Comparison of ENCODE assay signal across 17 cellular contexts in genomic region chr6:131867744-131868143, GRCh38. TPM values are rescaled to one million over a fixed set of nuclear protein-coding genes. Genes with fewer than 3 reads are reported as not detected.
A peak's percentile ranks its signal among the peaks of the same experiment; 100 is the strongest.
DNase-seq lines count a peak whose midpoint lies in the region; FAIRE-seq and TF ChIP-seq lines count a peak whose summit lies in the region.
"Had no signal": no experiment of that assay in that cellular context is flagged by ENCODE, and none has a peak within 500 bp of the region (broad histone marks: within the 10 kb centered on the region; RNA-seq: fewer than 3 reads in every experiment).

No MANE protein-coding gene starts in this region.

- no peaks in the 10 kb centered on the region for H3K9me3 Mint-ChIP-seq in neural progenitor cell
- H3K9me3 Mint-ChIP-seq: CD8-positive, alpha-beta T cell had no signal

- no peaks in the 10 kb centered on the region for H3K9me3 ChIP-seq in neural progenitor cell (ENCODE audit: low read depth)
- H3K9me3 ChIP-seq: BE2C, Peyer's patch had no signal

- H3K36me3 ChIP-seq in neural progenitor cell: no peaks in the 10 kb centered on the region
- H3K36me3 ChIP-seq: BE2C, Peyer's patch had no signal

- H3K9ac ChIP-seq in neural progenitor cell: no peak overlapping the region

- H3K4me1 ChIP-seq in neural progenitor cell: no peaks in the 10 kb centered on the region
- H3K4me1 ChIP-seq: BE2C had no signal

- H3K27me3 ChIP-seq in neural progenitor cell: no peaks in the 10 kb centered on the region
- H3K27me3 ChIP-seq: BE2C, Peyer's patch had no signal

- peak; percentile 49 for DNase-seq in EH (ENCODE audit: low read depth)
- peak; percentile 94 for DNase-seq in amniotic epithelial cell (ENCODE audit: low read depth)
- peak; percentile 28 for DNase-seq in fibroblast of pulmonary artery (ENCODE audit: low read depth)
- DNase-seq in myocyte (ENCODE audit: low read depth): peak; percentile 53
- DNase-seq in RCC 7860 (ENCODE audit: low spot score): no peak
- DNase-seq in neural progenitor cell (ENCODE audit: low spot score): no peak
- DNase-seq in MV-4-11 (lab: John Stamatoyannopoulos, UW): no peak
- DNase-seq: BE2C; CD8-positive, alpha-beta T cell; H7; Karpas-422; MM.1S; NCI-H1417; NCI-H2081; NCI-H524; Peyer's patch; SHP77 had no signal

- H3K36me3 Mint-ChIP-seq in neural progenitor cell: no peaks in the 10 kb centered on the region
- H3K36me3 Mint-ChIP-seq: CD8-positive, alpha-beta T cell had no signal

- no peak for FAIRE-seq in RCC 7860 (lab: Jason Lieb, UNC)

- H3K4me3 ChIP-seq in fibroblast of pulmonary artery (replicated peaks; ENCODE audit: low read depth, low read length): no peak overlapping the region
- no peak overlapping the region for H3K4me3 ChIP-seq in neural progenitor cell
- H3K4me3 ChIP-seq: Peyer's patch had no signal

- no peak overlapping the region for H2AFZ ChIP-seq in neural progenitor cell (replicated peaks)

- H3F3A ChIP-seq in neural progenitor cell (ENCODE audit: low read depth): no peaks in the 10 kb centered on the region

- H3K27me3 Mint-ChIP-seq in neural progenitor cell (ENCODE audit: insufficient read depth, low read depth): no peaks in the 10 kb centered on the region

- no peak overlapping the region for H3K27ac Mint-ChIP-seq in neural progenitor cell
- H3K27ac Mint-ChIP-seq: CD8-positive, alpha-beta T cell had no signal

- H3K79me2 ChIP-seq in neural progenitor cell (ENCODE audit: low read depth): no peaks in the 10 kb centered on the region

- no peaks in the 10 kb centered on the region for H4K20me1 ChIP-seq in neural progenitor cell (ENCODE audit: low read depth)

- no peak overlapping the region for H3K4me2 ChIP-seq in neural progenitor cell

- no peak for TF ChIP-seq CTCF in fibroblast of pulmonary artery (IDR thresholded peaks at IDR 0.05; ENCODE audit: low read length, missing control alignments)
- TF ChIP-seq CTCF in neural progenitor cell (IDR thresholded peaks at IDR 0.05): no peak

- H3K27ac ChIP-seq in neural progenitor cell: no peak overlapping the region
- H3K27ac ChIP-seq: Peyer's patch had no signal

- H3K4me1 Mint-ChIP-seq in neural progenitor cell: peaks cover 5% of the 10 kb centered on the region

- no peak overlapping the region for H3K4me3 Mint-ChIP-seq in neural progenitor cell
- H3K4me3 Mint-ChIP-seq: CD8-positive, alpha-beta T cell had no signal

RNA-seq across cellular contexts. Expression of gene ENPP1, which starts 59.9 kb away (rescaled TPM):
- total RNA-seq in myocyte (8.3 and 10.1 TPM in 2 replicates), neural progenitor cell (ENCODE audit: low replicate concordance) (7.8 and 9.7 TPM in 2 replicates)
- 11.0 TPM for polyA plus RNA-seq in myocyte (2012)
- total RNA-seq: CD8-positive, alpha-beta T cell had no signal

Comparison
In these comparisons a context has a peak if more than half of its experiments do, and no peak if none do; other contexts are left out.
1. DNase-seq: peak in EH (single experiment), amniotic epithelial cell (single experiment), fibroblast of pulmonary artery (single experiment) and myocyte (single experiment); none in RCC 7860 (single experiment), neural progenitor cell (single experiment) and MV-4-11 (single experiment).